Comparison of ENCODE assay signal across 8 cellular contexts in genomic region chr18:75070625-75071483, GRCh38.
DNase-seq lines count a peak whose midpoint lies in the region; ATAC-seq, FAIRE-seq and TF ChIP-seq lines count a peak whose summit lies in the region.

No MANE protein-coding gene starts in this region.

- H3K9ac ChIP-seq in OCI-LY1 (ENCODE audit: low read length) = no peak overlapping the region

- peaks cover 10% of the 10 kb centered on the region for H3K4me1 ChIP-seq in OCI-LY1 (ENCODE audit: insufficient read depth, low read length, severe bottlenecking)
- no peaks in the 10 kb centered on the region for H3K4me1 ChIP-seq in pancreas

- no peaks in the 10 kb centered on the region for H3F3A ChIP-seq in OCI-LY1 (ENCODE audit: insufficient read depth, low read length)

- DNase-seq in AG08396 (ENCODE audit: low spot score) = peak; percentile 68
- peak; percentile 54 for DNase-seq in GM19238 (ENCODE audit: insufficient read length, low spot score)
- DNase-seq in activated T-cell treated with anti-CD3 and anti-CD28 coated beads for 1 hour (ENCODE audit: low read depth) = peak; percentile 50
- DNase-seq in fibroblast of gingiva (ENCODE audit: low read depth) = peak; percentile 43
- DNase-seq in pancreas = peak in 1 of 6 donors; percentile 31
- no peak for DNase-seq in type B pancreatic cell (ENCODE audit: extremely low spot score, unreplicated experiment)

- H3K9me2 ChIP-seq in OCI-LY1 (ENCODE audit: low read depth, low read length) = no peaks in the 10 kb centered on the region

- H3K27ac ChIP-seq in OCI-LY1 (ENCODE audit: low read depth, low read length, poor library complexity, severe bottlenecking) = no peak overlapping the region
- H3K27ac ChIP-seq in pancreas = peak overlapping the region in 2 of 4 donors; percentile 35 to 66

- no peaks in the 10 kb centered on the region for H3K9me3 Mint-ChIP-seq in type B pancreatic cell

- no peaks in the 10 kb centered on the region for H4K20me1 ChIP-seq in OCI-LY1 (ENCODE audit: insufficient read depth, low read length)

- peak overlapping the region; percentile 10 for H3K4me3 Mint-ChIP-seq in type B pancreatic cell

- 58 to 62% methylated on average over 22 of the region's 22 CpGs for WGBS in pancreas, 2 donors

- ATAC-seq in HG03354 (IDR thresholded peaks at IDR 0.05; ENCODE audit: poor library complexity, severe bottlenecking, unreplicated experiment) (peak; percentile 89), pancreas (peak in 3 of 4 donors; percentile 62 to 71 (median 66))

- H3K36me3 Mint-ChIP-seq in type B pancreatic cell = no peaks in the 10 kb centered on the region

- H3K27me3 ChIP-seq in OCI-LY1 (ENCODE audit: insufficient read depth, low read length) (peaks cover 3% of the 10 kb centered on the region; the same call in 1 of the 2 replicates), pancreas (no peaks in the 10 kb centered on the region)

- H3K4me2 ChIP-seq in OCI-LY1 (ENCODE audit: low read length) = peak overlapping the region; percentile 48

- TF ChIP-seq CTCF in OCI-LY1 (IDR thresholded peaks at IDR 0.05; ENCODE audit: low read length) = no peak
- no peak for TF ChIP-seq CTCF in pancreas (IDR thresholded peaks at IDR 0.05)
- no peak for TF ChIP-seq CTCF in type B pancreatic cell (conservative IDR thresholded peaks at IDR 0.05)

- peak overlapping the region; percentile 50 for H3K27ac Mint-ChIP-seq in type B pancreatic cell

- intact Hi-C loops in pancreas (cut with DNase I) = no loop called here

- H3K79me2 ChIP-seq in OCI-LY1 (ENCODE audit: insufficient read depth, low read length) = no peaks in the 10 kb centered on the region

- H3K27me3 Mint-ChIP-seq in type B pancreatic cell = no peaks in the 10 kb centered on the region

- no peak overlapping the region for H2AFZ ChIP-seq in OCI-LY1 (ENCODE audit: low read length)

- H3K36me3 ChIP-seq in OCI-LY1 (ENCODE audit: insufficient read depth, low read length) = no peaks in the 10 kb centered on the region
- H3K36me3 ChIP-seq in pancreas = no peaks in the 10 kb centered on the region

- H3K4me1 Mint-ChIP-seq in type B pancreatic cell (ENCODE audit: unreplicated experiment) = peaks cover 41% of the 10 kb centered on the region

- H3K9me3 ChIP-seq in OCI-LY1 (ENCODE audit: low read length) (no peaks in the 10 kb centered on the region), pancreas (no peaks in the 10 kb centered on the region)

- H3K4me3 ChIP-seq in OCI-LY1 (ENCODE audit: low read depth, low read length, poor library complexity, severe bottlenecking) (peak overlapping the region; percentile 39), pancreas (no peak overlapping the region)

- no peak for FAIRE-seq in pancreas (lab: Jason Lieb, UNC)
